In genomic region chr3:128881576-128881975, GRCh38 we compare ENCODE assay signal across 1 cellular context.
TF ChIP-seq lines count a peak whose summit lies in the region.

No MANE protein-coding gene starts in this region.

TF ChIP-seq in SK-N-SH treated with all-trans-retinoic acid at 6 μM for 48 hours, 23 proteins besides CTCF, POLR2A, EP300 and RAD21 (continued from another document):
- TF ChIP-seq PATZ1 (CRISPR knock-in tag; IDR thresholded peaks at IDR 0.05; ENCODE audit: borderline replicate concordance) = no peak
